ENCODE assay signal across 15 cellular contexts in the genomic region with DNA sequence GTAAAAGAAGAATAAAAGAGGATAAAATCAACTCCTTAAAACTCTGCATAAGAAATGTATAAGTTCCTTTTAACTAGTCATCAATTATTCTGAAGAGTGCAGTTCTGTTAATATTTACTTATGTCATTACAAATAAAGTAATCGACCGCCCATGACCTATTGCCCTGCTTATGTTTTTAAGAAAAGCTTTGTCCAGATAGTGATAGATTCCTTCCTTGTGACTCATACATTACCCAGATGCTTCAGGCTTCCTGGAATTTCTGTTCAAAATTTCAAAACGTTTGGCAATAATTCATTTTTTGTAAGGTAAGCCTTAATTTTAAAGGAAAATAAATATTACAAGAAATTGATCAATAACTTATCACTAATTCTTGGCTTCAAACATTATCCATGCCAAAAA.
A peak's percentile ranks its signal among the peaks of the same experiment; 100 is the strongest.
DNase-seq lines count a peak whose midpoint lies in the region; ATAC-seq, FAIRE-seq and TF ChIP-seq lines count a peak whose summit lies in the region.
"Had no signal": no experiment of that assay in that cellular context is flagged by ENCODE, and none has a peak within 500 bp of the region (broad histone marks: within the 10 kb centered on the region; RNA-seq: fewer than 3 reads in every experiment).

No MANE protein-coding gene starts in this region.

- peak; percentile 70 for FAIRE-seq in H54 (lab: Jason Lieb, UNC)
- FAIRE-seq: colon had no signal

- ATAC-seq in HG03097 (IDR thresholded peaks at IDR 0.05; ENCODE audit: low FRiP score, unreplicated experiment): no peak
- ATAC-seq: gastroesophageal sphincter had no signal

- TF ChIP-seq POLR2A in H54 (IDR thresholded peaks at IDR 0.05; ENCODE audit: low read depth, low read length): no peak

- H3K4me3 ChIP-seq in retinal pigment epithelial cell (ENCODE audit: low read length): no peak overlapping the region
- H3K4me3 ChIP-seq: gastroesophageal sphincter, neural progenitor cell had no signal

- DNase-seq in H54 (ENCODE audit: insufficient read length, low spot score) (peak; percentile 7), amniotic epithelial cell (ENCODE audit: low read depth) (peak; percentile 66), foreskin melanocyte (peak; percentile 0), retinal pigment epithelial cell (ENCODE audit: low read depth) (peak; percentile 53), SHP77 (lab: John Stamatoyannopoulos, UW) (no peak), NOMO-1 treated with DMSO at 0.1 percent for 48 hours (lab: John Stamatoyannopoulos, UW; ENCODE audit: unreplicated experiment) (no peak)
- DNase-seq in activated T-cell treated with anti-CD3 and anti-CD28 coated beads, Interleukin-2, amount 50 U/mL, for 1 hour: no peak
- DNase-seq: activated CD8-positive, alpha-beta memory T cell treated with anti-CD3 and anti-CD28 coated beads for 24 hours; activated naive CD4-positive, alpha-beta T cell treated with Interleukin-2 at 50 U/mL for 16 hours; left cardiac atrium; NCI-H2171 treated with DMSO at 0.1 percent for 48 hours had no signal

- no peak for TF ChIP-seq CTCF in retinal pigment epithelial cell (conservative IDR thresholded peaks at IDR 0.05; ENCODE audit: low read depth, low read length)

Comparison
In these comparisons a context has a peak if more than half of its experiments do, and no peak if none do; other contexts are left out.
1. DNase-seq: peak in H54 (single experiment), amniotic epithelial cell (single experiment), foreskin melanocyte (single experiment) and retinal pigment epithelial cell (single experiment); none in SHP77 (0 of 2), activated T-cell treated with anti-CD3 and anti-CD28 coated beads, Interleukin-2, amount 50 U/mL, for 1 hour (single experiment) and NOMO-1 treated with DMSO at 0.1 percent for 48 hours (single experiment).